21 cellular contexts compared by ENCODE assay signal in the genomic region with DNA sequence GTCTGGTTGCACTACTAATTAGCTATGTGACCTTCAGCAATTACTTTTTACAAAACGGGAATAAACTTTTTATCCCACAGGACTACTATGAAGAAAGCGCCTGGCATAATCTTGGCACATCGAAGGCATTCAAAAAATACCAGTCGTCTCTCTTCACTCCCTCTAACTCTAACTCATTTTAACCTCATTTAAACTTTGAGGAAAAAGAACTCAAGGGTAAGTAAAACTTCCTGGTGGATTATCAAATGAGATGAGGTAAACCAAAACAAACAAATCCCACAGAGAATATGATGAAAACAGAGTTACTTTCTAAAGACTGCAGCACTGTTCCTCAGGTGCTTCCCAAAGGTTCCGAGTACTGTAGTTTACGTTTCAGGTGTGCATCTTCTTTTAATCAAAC.
"Had no signal": no experiment of that assay in that cellular context is flagged by ENCODE, and none has a peak within 500 bp of the region (broad histone marks: within the 10 kb centered on the region; RNA-seq: fewer than 3 reads in every experiment).

No MANE protein-coding gene starts in this region.

- H3K4me3 Mint-ChIP-seq: activated CD8-positive, alpha-beta T cell treated with anti-CD3 and anti-CD28 coated beads for 36 hours; activated naive CD8-positive, alpha-beta T cell treated with anti-CD3 and anti-CD28 coated beads, Interleukin-2, amount 10 ng/mL, durations not matched to agents 7 days and 5 days; activated T-helper 17 cell treated with anti-CD3 and anti-CD28 coated beads, Interleukin-2, amount 50 U/mL, for 72 hours; central memory CD8-positive, alpha-beta T cell; natural killer cell treated with Interleukin-12 subunit alpha and Interleukin-12 subunit beta and Interleukin-15 and Interleukin-18, amount 100 ng/mL, for 72 hours; stimulated activated effector memory CD8-positive, alpha-beta T cell treated with anti-CD3 and anti-CD28 coated beads, Interleukin-12 subunit alpha, Interleukin-12 subunit beta, amount 100 ng/mL, for 72 hours; WTC11 had no signal

- H3K36me3 Mint-ChIP-seq: activated naive CD8-positive, alpha-beta T cell treated with anti-CD3 and anti-CD28 coated beads, Interleukin-2, amount 10 ng/mL, durations not matched to agents 7 days and 5 days; natural killer cell treated with Interleukin-12 subunit alpha and Interleukin-12 subunit beta and Interleukin-15 and Interleukin-18, amount 100 ng/mL, for 72 hours; stimulated activated effector memory CD8-positive, alpha-beta T cell treated with anti-CD3 and anti-CD28 coated beads, Interleukin-12 subunit alpha, Interleukin-12 subunit beta, amount 100 ng/mL, for 72 hours had no signal

- H3K36me3 ChIP-seq: brain microvascular endothelial cell, colonic mucosa, gastrocnemius medialis, lower lobe of right lung, tibial artery had no signal

- H3K4me1 ChIP-seq: colonic mucosa had no signal

- H3K27ac ChIP-seq: brain microvascular endothelial cell, colonic mucosa, lower lobe of right lung, psoas muscle had no signal

- H3K9me3 Mint-ChIP-seq: activated CD8-positive, alpha-beta T cell treated with anti-CD3 and anti-CD28 coated beads for 36 hours; activated naive CD8-positive, alpha-beta T cell treated with anti-CD3 and anti-CD28 coated beads, Interleukin-2, amount 10 ng/mL, durations not matched to agents 7 days and 5 days; activated T-helper 17 cell treated with anti-CD3 and anti-CD28 coated beads, Interleukin-2, amount 50 U/mL, for 72 hours; central memory CD8-positive, alpha-beta T cell; natural killer cell treated with Interleukin-12 subunit alpha and Interleukin-12 subunit beta and Interleukin-15 and Interleukin-18, amount 100 ng/mL, for 72 hours; stimulated activated effector memory CD8-positive, alpha-beta T cell treated with anti-CD3 and anti-CD28 coated beads, Interleukin-12 subunit alpha, Interleukin-12 subunit beta, amount 100 ng/mL, for 72 hours; WTC11 had no signal

- H3K9me3 ChIP-seq: colonic mucosa, gastrocnemius medialis, lower lobe of right lung, psoas muscle, tibial artery had no signal

- H3K27me3 Mint-ChIP-seq: activated CD8-positive, alpha-beta T cell treated with anti-CD3 and anti-CD28 coated beads for 36 hours had no signal

- H3K4me1 Mint-ChIP-seq: activated naive CD8-positive, alpha-beta T cell treated with anti-CD3 and anti-CD28 coated beads, Interleukin-2, amount 10 ng/mL, durations not matched to agents 7 days and 5 days; activated T-helper 17 cell treated with anti-CD3 and anti-CD28 coated beads, Interleukin-2, amount 50 U/mL, for 72 hours; central memory CD8-positive, alpha-beta T cell; stimulated activated effector memory CD8-positive, alpha-beta T cell treated with anti-CD3 and anti-CD28 coated beads, Interleukin-12 subunit alpha, Interleukin-12 subunit beta, amount 100 ng/mL, for 72 hours had no signal

- H3K4me3 ChIP-seq: colonic mucosa, gastrocnemius medialis, lower lobe of right lung, psoas muscle, tibial artery had no signal

- DNase-seq: activated CD4-positive, alpha-beta T cell treated with anti-CD3 and anti-CD28 coated beads for 4 hours; activated CD8-positive, alpha-beta T cell treated with anti-CD3 and anti-CD28 coated beads for 36 hours; activated naive CD4-positive, alpha-beta T cell; activated naive CD8-positive, alpha-beta T cell treated with anti-CD3 and anti-CD28 coated beads, Interleukin-2, amount 10 ng/mL, durations not matched to agents 7 days and 5 days; activated T-cell treated with anti-CD3 and anti-CD28 coated beads, Interleukin-2, amount 50 U/mL, for 1 hour; brain microvascular endothelial cell; colonic mucosa; erythroblast; gastrocnemius medialis; head of caudate nucleus; lower lobe of right lung; psoas muscle; right cardiac atrium; stimulated activated CD4-positive, alpha-beta T cell treated with anti-CD3 and anti-CD28 coated beads, Interleukin-4, amount 100 ng/mL, for 24 hours; SW 1271; tibial artery had no signal

- H3K27ac Mint-ChIP-seq: activated CD8-positive, alpha-beta T cell treated with anti-CD3 and anti-CD28 coated beads for 36 hours; activated naive CD8-positive, alpha-beta T cell treated with anti-CD3 and anti-CD28 coated beads, Interleukin-2, amount 10 ng/mL, durations not matched to agents 7 days and 5 days; activated T-helper 17 cell treated with anti-CD3 and anti-CD28 coated beads, Interleukin-2, amount 50 U/mL, for 72 hours; natural killer cell treated with Interleukin-12 subunit alpha and Interleukin-12 subunit beta and Interleukin-15 and Interleukin-18, amount 100 ng/mL, for 72 hours; stimulated activated effector memory CD8-positive, alpha-beta T cell treated with anti-CD3 and anti-CD28 coated beads, Interleukin-12 subunit alpha, Interleukin-12 subunit beta, amount 100 ng/mL, for 72 hours; WTC11 had no signal

- H3K27me3 ChIP-seq: brain microvascular endothelial cell, colonic mucosa, gastrocnemius medialis, tibial artery had no signal
